Comparison of ENCODE assay signal across 8 cellular contexts in genomic region chr15:76930831-76931396, GRCh38. TPM values are rescaled to one million over a fixed set of nuclear protein-coding genes. Genes with fewer than 3 reads are reported as not detected.
DNase-seq lines count a peak whose midpoint lies in the region; ATAC-seq, FAIRE-seq and TF ChIP-seq lines count a peak whose summit lies in the region.

No MANE protein-coding gene starts in this region.

- CTCF ChIA-PET in OCI-LY7 (lab: Charles Lee; ENCODE audit: unreplicated experiment) = no interaction called here

- H3K27ac ChIP-seq in OCI-LY7 (ENCODE audit: low read depth, low read length, poor library complexity, severe bottlenecking) (peak overlapping the region; percentile 24), psoas muscle (peak overlapping the region; percentile 81)

- TF ChIP-seq CTCF in OCI-LY7 (conservative IDR thresholded peaks at IDR 0.05; ENCODE audit: low read length) (no peak), epithelial cell of proximal tubule (conservative IDR thresholded peaks at IDR 0.05; ENCODE audit: low read depth, low read length) (no peak), psoas muscle (IDR thresholded peaks at IDR 0.05) (no peak)

- DNase-seq in GM18507 (ENCODE audit: extremely low spot score, insufficient read length, low read depth) (no peak), OCI-LY7 (ENCODE audit: low spot score) (peak; percentile 20), epithelial cell of proximal tubule (ENCODE audit: low read depth) (no peak), psoas muscle (no peak), cortex of kidney (lab: John Stamatoyannopoulos, UW) (no peak), amniotic stem cell (lab: John Stamatoyannopoulos, UW) (no peak), NCI-H2196 (lab: John Stamatoyannopoulos, UW; ENCODE audit: unreplicated experiment) (no peak)

- no peaks in the 10 kb centered on the region for H3K27me3 ChIP-seq in psoas muscle (ENCODE audit: insufficient read depth in 3 of 3, low read length in 2 of 3)

- peak overlapping the region; percentile 100 for H2AFZ ChIP-seq in OCI-LY7 (ENCODE audit: low read length)

- H3K4me1 ChIP-seq in OCI-LY7 (ENCODE audit: insufficient read depth, low read length, poor library complexity, severe bottlenecking) = peaks cover 34% of the 10 kb centered on the region
- H3K4me1 ChIP-seq in psoas muscle = peaks cover 12% of the 10 kb centered on the region

- H3K9me2 ChIP-seq in OCI-LY7 (ENCODE audit: insufficient read depth, low read length) = no peaks in the 10 kb centered on the region

- TSS peak; percentile 88 for BruUV-seq in OCI-LY7 (replicated peaks; lab: Mats Ljungman, UMichigan)

- intact Hi-C loops in OCI-LY7 (cut with micrococcal nuclease; ENCODE audit: unreplicated experiment) = loop anchor here (2.0 kb wide), 1 partner anchor 26 kb away; the partner anchor contains the start of gene SCAPER
- intact Hi-C loops in psoas muscle (cut with DNase I) = loop anchor here in 1 of 2 donors (2.0 kb wide), 1 partner anchor 24 kb away; no protein-coding TSS in a partner anchor

- peaks cover 3% of the 10 kb centered on the region; the same call in 1 of the 2 replicates for H3K79me2 ChIP-seq in OCI-LY7 (ENCODE audit: insufficient read depth, low read depth, low read length)

- FAIRE-seq in GM18507 (lab: Jason Lieb, UNC) = peak; percentile 12

- H3K9me3 ChIP-seq in OCI-LY7 (ENCODE audit: low read length) (no peaks in the 10 kb centered on the region), psoas muscle (no peaks in the 10 kb centered on the region)

- 14 to 18% (median 18%) methylated on average over 7 of the region's 7 CpGs for WGBS in psoas muscle, 3 donors

- POLR2A ChIA-PET in OCI-LY7 (lab: Charles Lee) = interaction anchor here (0.6 to 1.5 kb wide), 7 partner anchors 11 to 189 kb away, joined by 3 to 9 read pairs (median 5); no protein-coding TSS in a partner anchor

- H3K4me3 ChIP-seq in OCI-LY7 (ENCODE audit: low read depth, low read length, poor library complexity, severe bottlenecking) (peak overlapping the region; percentile 90), epithelial cell of proximal tubule (ENCODE audit: low read depth, low read length) (peak overlapping the region; percentile 77), psoas muscle (peak overlapping the region; percentile 77)

- H4K20me1 ChIP-seq in OCI-LY7 (ENCODE audit: insufficient read depth, low read length) = 0 out of 2 replicates have a peak, but pooled peaks cover 11% of the 10 kb centered on the region

- H3K36me3 ChIP-seq in OCI-LY7 (ENCODE audit: insufficient read depth, low read length) (peaks cover 23% of the 10 kb centered on the region), psoas muscle (ENCODE audit: insufficient read depth in 1 of 2, low read depth in 1 of 2) (peaks cover 0 to 35% of the 10 kb centered on the region in 2 donors)

- H3K4me2 ChIP-seq in OCI-LY7 (ENCODE audit: low read length) = peak overlapping the region; percentile 89

- ATAC-seq in psoas muscle (no peak), HG03354 (IDR thresholded peaks at IDR 0.05; ENCODE audit: poor library complexity, severe bottlenecking, unreplicated experiment) (no peak)

RNA-seq across cellular contexts. Expression of gene RCN2, which starts 0.6 kb away (rescaled TPM):
- 32.8 and 33.4 TPM in 2 replicates for total RNA-seq in OCI-LY7 (2014; rRNA removed; shearing (Covaris generic))
- total RNA-seq in OCI-LY7 (2022) = 39.1 and 45.9 TPM in 2 replicates
- total RNA-seq in epithelial cell of proximal tubule = 82.2 and 90.1 TPM in 2 replicates
- 10 to 100 TPM; 16.6 to 28.8 (median 24.7) TPM for total RNA-seq in psoas muscle
- polyA plus RNA-seq in psoas muscle = 10 to 100 TPM; 19.0 to 30.1 (median 22.2) TPM

RNA-seq across cellular contexts. Expression of gene SCAPER, which starts 25.8 kb away (rescaled TPM):
- total RNA-seq in OCI-LY7 (2014; rRNA removed; shearing (Covaris generic)) = 10.4 and 11.8 TPM in 2 replicates
- total RNA-seq in OCI-LY7 (2022) (22.3 and 23.5 TPM in 2 replicates), epithelial cell of proximal tubule (5.4 and 13.3 TPM in 2 replicates), psoas muscle (10 to 100 TPM; 20.0 to 28.7 (median 26.7) TPM)
- polyA plus RNA-seq in psoas muscle = 10 to 100 TPM in 1 of 3 donors, 1 to 10 TPM in 2; 4.1 to 11.1 (median 9.4) TPM
